Comparison of ENCODE assay signal across 8 cellular contexts in the genomic region with DNA sequence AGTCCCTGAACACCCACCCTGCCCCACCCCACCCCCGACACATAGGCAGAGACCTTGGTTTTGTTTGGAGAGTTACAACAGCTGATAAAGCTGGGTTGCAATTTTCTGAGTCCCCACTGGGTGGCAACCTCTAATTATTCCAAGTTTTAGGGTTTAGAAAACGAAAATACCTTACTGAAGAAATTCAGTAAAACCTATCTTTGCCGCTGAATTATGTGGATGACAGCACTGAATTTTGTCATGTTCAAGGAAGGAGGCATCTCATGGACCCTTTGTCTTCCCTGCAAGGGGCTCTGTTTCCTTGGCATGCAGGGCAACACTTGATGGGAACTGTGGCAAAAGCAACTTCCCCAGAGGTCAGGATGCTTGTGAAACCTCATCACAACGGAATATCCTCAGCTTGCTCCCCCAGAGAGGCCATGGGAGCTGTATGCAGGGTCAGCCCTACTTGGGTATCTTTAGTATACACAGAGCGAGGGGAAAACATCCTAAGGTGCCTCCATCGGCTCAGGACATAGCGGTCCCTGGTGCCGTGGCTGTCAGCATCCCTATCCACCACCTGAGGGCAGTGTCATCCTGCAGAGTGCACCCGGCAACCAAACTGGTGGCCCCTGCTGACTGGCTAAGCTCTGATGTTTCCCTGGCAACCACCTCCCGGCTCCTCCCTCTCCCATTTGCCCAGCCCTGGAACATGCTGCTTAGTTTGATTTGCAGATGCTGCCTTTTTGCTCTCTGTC.
DNase-seq lines count a peak whose midpoint lies in the region; TF ChIP-seq lines count a peak whose summit lies in the region.

No MANE protein-coding gene starts in this region.

- DNase-seq in GM03348 (ENCODE audit: low spot score) (peak; percentile 98), HFF-Myc (ENCODE audit: extremely low read depth, low read depth) (peak; percentile 91), NCI-H1436 (lab: John Stamatoyannopoulos, UW) (peak; percentile 89), T1000 (lab: John Stamatoyannopoulos, UW) (peak; percentile 87), astrocyte of the hippocampus (ENCODE audit: low read depth, low spot score) (peak; percentile 98), hepatocyte (ENCODE audit: low spot score) (peak; percentile 96), skeletal muscle cell (ENCODE audit: low read depth) (peak; percentile 84), cortex of kidney (lab: John Stamatoyannopoulos, UW) (no peak)

- TF ChIP-seq CTCF in HFF-Myc (IDR thresholded peaks at IDR 0.05; ENCODE audit: low read depth, low read length, missing control alignments) = peak; percentile 89
- peak; percentile 87 for TF ChIP-seq CTCF in hepatocyte (IDR thresholded peaks at IDR 0.05; ENCODE audit: poor library complexity)

- H3K9me2 ChIP-seq in hepatocyte (replicated peaks; ENCODE audit: insufficient read depth) = no peaks in the 10 kb centered on the region

- H2AFZ ChIP-seq in hepatocyte = no peak overlapping the region

- H3K4me3 ChIP-seq in HFF-Myc (replicated peaks; ENCODE audit: low read depth, low read length) (no peak overlapping the region), hepatocyte (no peak overlapping the region), skeletal muscle cell (ENCODE audit: low read depth, low read length) (no peak overlapping the region)

- no peak overlapping the region for H3K27ac ChIP-seq in hepatocyte

- H3K27me3 ChIP-seq in hepatocyte = no peaks in the 10 kb centered on the region

- 21% methylated on average over 10 of the region's 10 CpGs for WGBS in hepatocyte (ENCODE audit: low lambda C conversion rate, missing lambda C conversion rate)

- H3K4me1 ChIP-seq in hepatocyte (ENCODE audit: insufficient read depth) = no peaks in the 10 kb centered on the region

- no peaks in the 10 kb centered on the region for H3K79me2 ChIP-seq in hepatocyte

- H3K36me3 ChIP-seq in hepatocyte (replicated peaks; ENCODE audit: insufficient read depth, low read depth) = no peaks in the 10 kb centered on the region

- H3K9me3 ChIP-seq in hepatocyte (ENCODE audit: low read depth) = no peaks in the 10 kb centered on the region

- H4K20me1 ChIP-seq in hepatocyte (ENCODE audit: insufficient read depth, poor library complexity, severe bottlenecking) = no peaks in the 10 kb centered on the region

- H3K4me2 ChIP-seq in hepatocyte = no peak overlapping the region
